Comparison of ENCODE assay signal across 20 cellular contexts in genomic region chr22:37336474-37337028, GRCh38. TPM values are rescaled to one million over a fixed set of nuclear protein-coding genes. Genes with fewer than 3 reads are reported as not detected.
"Had no signal": no experiment of that assay in that cellular context is flagged by ENCODE, and none has a peak within 500 bp of the region (broad histone marks: within the 10 kb centered on the region; RNA-seq: fewer than 3 reads in every experiment).

No MANE protein-coding gene starts in this region.

- H3K9ac ChIP-seq: parathyroid adenoma had no signal

- H3K79me2 ChIP-seq: parathyroid adenoma had no signal

- DNase-seq: activated CD4-positive, alpha-beta T cell treated with anti-CD3 and anti-CD28 coated beads, Interleukin-2, amount 50 U/mL, for 4 hours; activated naive CD4-positive, alpha-beta T cell treated with Interleukin-2 at 50 U/mL for 16 hours; activated naive CD8-positive, alpha-beta T cell treated with anti-CD3 and anti-CD28 coated beads, Interleukin-2, amount 50 U/mL, for 24 hours; activated T-cell treated with anti-CD3 and anti-CD28 coated beads for 4 hours; endodermal cell; heart right ventricle; left cardiac atrium; lower lobe of right lung; midbrain; naive B cell; stimulated activated CD4-positive, alpha-beta T cell treated with anti-CD3 and anti-CD28 coated beads, Interleukin-12 subunit alpha, Interleukin-12 subunit beta, amount 100 ng/mL, for 4 hours; stimulated activated CD4-positive, alpha-beta T cell treated with anti-CD3 and anti-CD28 coated beads, Interleukin-4, amount 100 ng/mL, for 24 hours; stimulated activated naive CD4-positive, alpha-beta T cell treated with Interleukin-2 at 50 U/mL for 16 hours; trophoblast cell had no signal

- ATAC-seq: activated naive CD8-positive, alpha-beta T cell treated with anti-CD3 and anti-CD28 coated beads, Interleukin-2, amount 50 U/mL, for 24 hours; gastroesophageal sphincter; heart right ventricle; left cardiac atrium; lower lobe of right lung had no signal

- H2AFZ ChIP-seq: parathyroid adenoma had no signal

- H3K27ac ChIP-seq: ascending aorta, gastroesophageal sphincter, heart right ventricle, lower lobe of right lung, parathyroid adenoma had no signal

- H3K36me3 ChIP-seq: ascending aorta, gastroesophageal sphincter, heart right ventricle, lower lobe of right lung had no signal

- H3K4me1 ChIP-seq: ascending aorta, lower lobe of right lung, parathyroid adenoma had no signal

- H3K9me3 ChIP-seq: ascending aorta, gastroesophageal sphincter, heart right ventricle, lower lobe of right lung had no signal

- H3K4me3 ChIP-seq: ascending aorta, gastroesophageal sphincter, heart right ventricle, lower lobe of right lung had no signal

RNA-seq across cellular contexts. Expression of gene CYTH4, which starts 54.2 kb away (rescaled TPM):
- total RNA-seq: chondrocyte, endodermal cell, epithelial cell of proximal tubule, renal cortical epithelial cell had no signal
